ENCODE assay signal across 16 cellular contexts in genomic region chr7:72213081-72213480, GRCh38.
DNase-seq lines count a peak whose midpoint lies in the region; ATAC-seq and TF ChIP-seq lines count a peak whose summit lies in the region.
"Had no signal": no experiment of that assay in that cellular context is flagged by ENCODE, and none has a peak within 500 bp of the region (broad histone marks: within the 10 kb centered on the region; RNA-seq: fewer than 3 reads in every experiment).

No MANE protein-coding gene starts in this region.

- POLR2A ChIA-PET in WTC11 (lab: Charles Lee), result no interaction called here

- peak overlapping the region; percentile 9; the same call in 1 of the 2 replicates for H3K27ac Mint-ChIP-seq in WTC11
- H3K27ac Mint-ChIP-seq: B cell; CD4-positive, CD25-positive, alpha-beta regulatory T cell; CD8-positive, alpha-beta T cell had no signal

- H3K4me1 Mint-ChIP-seq in WTC11, result peaks cover 8% of the 10 kb centered on the region
- H3K4me1 Mint-ChIP-seq: B cell; CD4-positive, CD25-positive, alpha-beta regulatory T cell had no signal

- no peaks in the 10 kb centered on the region for H3K9me3 Mint-ChIP-seq in WTC11

- no peak for TF ChIP-seq CTCF in WTC11 (IDR thresholded peaks at IDR 0.05)

- DNase-seq in H4 (ENCODE audit: low spot score) (peak; percentile 25), WTC11 (ENCODE audit: low spot score) (no peak), medulla oblongata (ENCODE audit: extremely low spot score) (peak; percentile 22), DMS53 (lab: John Stamatoyannopoulos, UW) (no peak), NCI-H2227 (lab: John Stamatoyannopoulos, UW; ENCODE audit: unreplicated experiment) (no peak), HCEC 1CT (no peak)
- DNase-seq: Caco-2; CD4-positive, CD25-positive, alpha-beta regulatory T cell; CD8-positive, alpha-beta T cell; DMS153; DMS79; EL; GDM1; GM23248 had no signal

- CTCF ChIA-PET in WTC11 (lab: Charles Lee), result no interaction called here

- no peaks in the 10 kb centered on the region for H3K27me3 Mint-ChIP-seq in WTC11 (ENCODE audit: low read depth)
- H3K27me3 Mint-ChIP-seq: B cell; CD4-positive, CD25-positive, alpha-beta regulatory T cell had no signal

- H3K4me3 Mint-ChIP-seq in WTC11, result no peak overlapping the region
- H3K4me3 Mint-ChIP-seq: B cell; CD4-positive, CD25-positive, alpha-beta regulatory T cell; CD8-positive, alpha-beta T cell had no signal

- no peaks in the 10 kb centered on the region for H3K36me3 Mint-ChIP-seq in WTC11
- H3K36me3 Mint-ChIP-seq: CD4-positive, CD25-positive, alpha-beta regulatory T cell; CD8-positive, alpha-beta T cell had no signal

- no peak for ATAC-seq in WTC11
- ATAC-seq: CD8-positive, alpha-beta T cell; GM12878 had no signal

TF ChIP-seq in WTC11, 78 proteins besides CTCF, POLR2A, EP300 and RAD21:
- no peak for TF ChIP-seq NFYB (CRISPR knock-in tag; conservative IDR thresholded peaks at IDR 0.05; ENCODE audit: low read depth)
- TF ChIP-seq MXD4 (CRISPR knock-in tag; IDR thresholded peaks at IDR 0.05; ENCODE audit: borderline replicate concordance), result no peak
- TF ChIP-seq, protein P1, sequence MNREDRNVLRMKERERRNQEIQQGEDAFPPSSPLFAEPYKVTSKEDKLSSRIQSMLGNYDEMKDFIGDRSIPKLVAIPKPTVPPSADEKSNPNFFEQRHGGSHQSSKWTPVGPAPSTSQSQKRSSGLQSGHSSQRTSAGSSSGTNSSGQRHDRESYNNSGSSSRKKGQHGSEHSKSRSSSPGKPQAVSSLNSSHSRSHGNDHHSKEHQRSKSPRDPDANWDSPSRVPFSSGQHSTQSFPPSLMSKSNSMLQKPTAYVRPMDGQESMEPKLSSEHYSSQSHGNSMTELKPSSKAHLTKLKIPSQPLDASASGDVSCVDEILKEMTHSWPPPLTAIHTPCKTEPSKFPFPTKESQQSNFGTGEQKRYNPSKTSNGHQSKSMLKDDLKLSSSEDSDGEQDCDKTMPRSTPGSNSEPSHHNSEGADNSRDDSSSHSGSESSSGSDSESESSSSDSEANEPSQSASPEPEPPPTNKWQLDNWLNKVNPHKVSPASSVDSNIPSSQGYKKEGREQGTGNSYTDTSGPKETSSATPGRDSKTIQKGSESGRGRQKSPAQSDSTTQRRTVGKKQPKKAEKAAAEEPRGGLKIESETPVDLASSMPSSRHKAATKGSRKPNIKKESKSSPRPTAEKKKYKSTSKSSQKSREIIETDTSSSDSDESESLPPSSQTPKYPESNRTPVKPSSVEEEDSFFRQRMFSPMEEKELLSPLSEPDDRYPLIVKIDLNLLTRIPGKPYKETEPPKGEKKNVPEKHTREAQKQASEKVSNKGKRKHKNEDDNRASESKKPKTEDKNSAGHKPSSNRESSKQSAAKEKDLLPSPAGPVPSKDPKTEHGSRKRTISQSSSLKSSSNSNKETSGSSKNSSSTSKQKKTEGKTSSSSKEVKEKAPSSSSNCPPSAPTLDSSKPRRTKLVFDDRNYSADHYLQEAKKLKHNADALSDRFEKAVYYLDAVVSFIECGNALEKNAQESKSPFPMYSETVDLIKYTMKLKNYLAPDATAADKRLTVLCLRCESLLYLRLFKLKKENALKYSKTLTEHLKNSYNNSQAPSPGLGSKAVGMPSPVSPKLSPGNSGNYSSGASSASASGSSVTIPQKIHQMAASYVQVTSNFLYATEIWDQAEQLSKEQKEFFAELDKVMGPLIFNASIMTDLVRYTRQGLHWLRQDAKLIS (CRISPR knock-in tag; IDR thresholded peaks at IDR 0.05; ENCODE audit: borderline replicate concordance), result no peak
- no peak for TF ChIP-seq SMAD4 (CRISPR knock-in tag; IDR thresholded peaks at IDR 0.05)
- TF ChIP-seq ZNF425 (CRISPR knock-in tag; conservative IDR thresholded peaks at IDR 0.05), result no peak
- no peak for TF ChIP-seq ZNF281 (CRISPR knock-in tag; IDR thresholded peaks at IDR 0.05)
- TF ChIP-seq, protein P2, sequence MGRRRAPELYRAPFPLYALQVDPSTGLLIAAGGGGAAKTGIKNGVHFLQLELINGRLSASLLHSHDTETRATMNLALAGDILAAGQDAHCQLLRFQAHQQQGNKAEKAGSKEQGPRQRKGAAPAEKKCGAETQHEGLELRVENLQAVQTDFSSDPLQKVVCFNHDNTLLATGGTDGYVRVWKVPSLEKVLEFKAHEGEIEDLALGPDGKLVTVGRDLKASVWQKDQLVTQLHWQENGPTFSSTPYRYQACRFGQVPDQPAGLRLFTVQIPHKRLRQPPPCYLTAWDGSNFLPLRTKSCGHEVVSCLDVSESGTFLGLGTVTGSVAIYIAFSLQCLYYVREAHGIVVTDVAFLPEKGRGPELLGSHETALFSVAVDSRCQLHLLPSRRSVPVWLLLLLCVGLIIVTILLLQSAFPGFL (CRISPR knock-in tag; IDR thresholded peaks at IDR 0.05; ENCODE audit: borderline replicate concordance), result no peak
- TF ChIP-seq ZNF138 (CRISPR knock-in tag; conservative IDR thresholded peaks at IDR 0.05), result no peak
- TF ChIP-seq TEAD1 (CRISPR knock-in tag; IDR thresholded peaks at IDR 0.05), result no peak
- TF ChIP-seq ZNF396 (CRISPR knock-in tag; IDR thresholded peaks at IDR 0.05; ENCODE audit: borderline replicate concordance), result no peak
- TF ChIP-seq GTF2I (CRISPR knock-in tag; conservative IDR thresholded peaks at IDR 0.05), result no peak
- no peak for TF ChIP-seq IRF2 (CRISPR knock-in tag; IDR thresholded peaks at IDR 0.05; ENCODE audit: borderline replicate concordance, low read depth)
- no peak for TF ChIP-seq PRDM15 (CRISPR knock-in tag; IDR thresholded peaks at IDR 0.05)

Comparison
In these comparisons a context has a peak if more than half of its experiments do, and no peak if none do; other contexts are left out.
1. DNase-seq: peak in H4 (single experiment) and medulla oblongata (single experiment); none in WTC11 (single experiment), DMS53 (single experiment), NCI-H2227 (single experiment) and HCEC 1CT (single experiment).